ENCODE assay signal across 8 cellular contexts in the genomic region with DNA sequence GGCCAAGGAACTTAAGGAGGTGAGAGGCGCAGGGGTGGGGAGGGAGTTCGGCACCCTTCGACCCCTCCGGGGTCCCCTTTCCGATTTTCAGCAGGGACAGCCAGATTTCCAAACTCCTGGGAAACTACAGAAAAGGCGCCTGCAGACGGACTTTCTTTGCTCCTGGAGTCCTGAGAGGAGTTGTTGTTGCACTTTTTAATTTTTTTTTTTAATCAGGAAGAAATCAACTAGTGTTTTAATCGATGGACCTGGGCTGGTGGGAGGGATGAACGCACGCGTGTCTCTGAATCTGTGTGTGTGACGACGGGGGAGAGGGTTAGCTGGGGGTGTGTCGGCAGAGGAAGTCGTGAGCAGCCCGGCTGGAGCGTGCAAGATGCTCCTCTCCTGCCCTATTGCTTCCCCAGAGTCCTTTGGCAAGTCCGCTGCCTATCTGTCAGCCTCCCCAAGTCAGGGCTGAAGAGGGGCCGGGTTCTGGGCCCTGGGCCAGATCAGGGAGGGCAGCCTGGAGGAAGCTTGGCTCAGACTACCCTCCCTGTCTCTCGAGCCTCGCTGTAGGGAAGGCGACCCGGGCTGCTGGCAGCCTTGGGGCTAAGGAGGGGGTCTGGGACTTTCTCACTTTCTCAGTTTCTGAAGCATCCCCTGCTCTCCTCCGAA. TPM values are rescaled to one million over a fixed set of nuclear protein-coding genes. Genes with fewer than 3 reads are reported as not detected.
DNase-seq lines count a peak whose midpoint lies in the region; ATAC-seq, FAIRE-seq and TF ChIP-seq lines count a peak whose summit lies in the region.

No MANE protein-coding gene starts in this region.

- FAIRE-seq in pancreas (lab: Jason Lieb, UNC), result no peak

- peaks cover 36% of the 10 kb centered on the region for H3K27me3 Mint-ChIP-seq in activated T-cell treated with anti-CD3 and anti-CD28 coated beads, Interleukin-2, amount 50 U/mL, for 72 hours (ENCODE audit: low read depth)

- peak overlapping the region; percentile 27 to 82 for H3K4me3 Mint-ChIP-seq in activated T-cell treated with anti-CD3 and anti-CD28 coated beads, Interleukin-2, amount 50 U/mL, for 72 hours

- intact Hi-C loops in Right ventricle myocardium superior (cut with DNase I) (loop anchor here (10.0 kb wide), 1 partner anchor 500 kb away; no protein-coding TSS in a partner anchor), pancreas (cut with DNase I) (no loop called here)

- peaks cover 0 to 4% (median 0%) of the 10 kb centered on the region in 4 donors for H3K27me3 ChIP-seq in pancreas

- 0 to 1% methylated on average over 24 of the region's 24 CpGs for WGBS in pancreas, 2 donors

- H3K4me3 ChIP-seq in HFF-Myc (replicated peaks; ENCODE audit: low read depth, low read length) (peak overlapping the region; percentile 81), pancreas (peak overlapping the region; percentile 7 to 49 (median 24))

- peaks cover 0 to 8% (median 3%) of the 10 kb centered on the region in 3 donors for H3K4me1 ChIP-seq in pancreas

- TF ChIP-seq CTCF in HFF-Myc (IDR thresholded peaks at IDR 0.05; ENCODE audit: low read depth, low read length, missing control alignments) (no peak), pancreas (IDR thresholded peaks at IDR 0.05) (no peak)

- no peaks in the 10 kb centered on the region for H3K36me3 Mint-ChIP-seq in activated T-cell treated with anti-CD3 and anti-CD28 coated beads, Interleukin-2, amount 50 U/mL, for 72 hours (ENCODE audit: insufficient read depth in 2 of 2)

- no peaks in the 10 kb centered on the region for H3K9me3 Mint-ChIP-seq in activated T-cell treated with anti-CD3 and anti-CD28 coated beads, Interleukin-2, amount 50 U/mL, for 72 hours

- H3K27ac Mint-ChIP-seq in activated T-cell treated with anti-CD3 and anti-CD28 coated beads, Interleukin-2, amount 50 U/mL, for 72 hours, result no peak overlapping the region

- H3K4me1 Mint-ChIP-seq in activated T-cell treated with anti-CD3 and anti-CD28 coated beads, Interleukin-2, amount 50 U/mL, for 72 hours (ENCODE audit: low read depth), result peaks cover 17% of the 10 kb centered on the region

- peak in 10 of 14 donors; percentile 13 to 85 (median 44) for DNase-seq in C1 segment of cervical spinal cord (lab: John Stamatoyannopoulos, UW)
- no peak for DNase-seq in HFF-Myc (ENCODE audit: extremely low read depth, low read depth)
- DNase-seq in activated T-cell treated with anti-CD3 and anti-CD28 coated beads, Interleukin-2, amount 50 U/mL, for 72 hours, result peak in 1 of 2 donors; percentile 5
- peak; percentile 67 for DNase-seq in Right ventricle myocardium superior
- DNase-seq in pancreas, result peak in 5 of 6 donors; percentile 13 to 71 (median 30)
- DNase-seq in activated CD4-positive, CD25-positive, alpha-beta regulatory T cell treated with anti-CD3 and anti-CD28 coated beads, Interleukin-2, amount 50 U/mL, for 72 hours, result no peak

- ATAC-seq in activated T-cell treated with anti-CD3 and anti-CD28 coated beads, Interleukin-2, amount 50 U/mL, for 72 hours (replicated peaks in 1 of 2), result peak; percentile 7 to 43
- peak; percentile 74 for ATAC-seq in Right ventricle myocardium superior (ENCODE audit: poor library complexity)
- peak; percentile 32 to 70 (median 66) for ATAC-seq in pancreas
- no peak for ATAC-seq in HG03135 (IDR thresholded peaks at IDR 0.05; ENCODE audit: unreplicated experiment)
- no peak for ATAC-seq in GM21390 (IDR thresholded peaks at IDR 0.05; ENCODE audit: unreplicated experiment)

- peak overlapping the region in 1 of 4 donors; percentile 4 for H3K27ac ChIP-seq in pancreas

- H3K9me3 ChIP-seq in pancreas, result no peaks in the 10 kb centered on the region

- H3K36me3 ChIP-seq in pancreas, result no peaks in the 10 kb centered on the region

RNA-seq across cellular contexts. Expression of a gene that starts 0.7 kb away (rescaled TPM):
- total RNA-seq in activated T-cell treated with anti-CD3 and anti-CD28 coated beads, Interleukin-2, amount 50 U/mL, for 72 hours, result not detected
- total RNA-seq in Right ventricle myocardium superior (14.2 TPM), pancreas (1 to 10 TPM in 1 of 6 donors, under 1 TPM in 5; 0.19 to 2.5 (median 0.54) TPM)
- polyA plus RNA-seq in pancreas, result under 1 TPM; 0.61 to 0.75 TPM

Comparison
In these comparisons a context has a peak if more than half of its experiments do, and no peak if none do; other contexts are left out.
1. DNase-seq: peak in C1 segment of cervical spinal cord (10 of 14), Right ventricle myocardium superior (single experiment) and pancreas (5 of 6); none in HFF-Myc (single experiment) and activated CD4-positive, CD25-positive, alpha-beta regulatory T cell treated with anti-CD3 and anti-CD28 coated beads, Interleukin-2, amount 50 U/mL, for 72 hours (single experiment).
2. ATAC-seq: peak in activated T-cell treated with anti-CD3 and anti-CD28 coated beads, Interleukin-2, amount 50 U/mL, for 72 hours (2 of 2), Right ventricle myocardium superior (single experiment) and pancreas (4 of 4); none in HG03135 (single experiment) and GM21390 (single experiment).